Comparison of ENCODE assay signal across 8 cellular contexts in the genomic region with DNA sequence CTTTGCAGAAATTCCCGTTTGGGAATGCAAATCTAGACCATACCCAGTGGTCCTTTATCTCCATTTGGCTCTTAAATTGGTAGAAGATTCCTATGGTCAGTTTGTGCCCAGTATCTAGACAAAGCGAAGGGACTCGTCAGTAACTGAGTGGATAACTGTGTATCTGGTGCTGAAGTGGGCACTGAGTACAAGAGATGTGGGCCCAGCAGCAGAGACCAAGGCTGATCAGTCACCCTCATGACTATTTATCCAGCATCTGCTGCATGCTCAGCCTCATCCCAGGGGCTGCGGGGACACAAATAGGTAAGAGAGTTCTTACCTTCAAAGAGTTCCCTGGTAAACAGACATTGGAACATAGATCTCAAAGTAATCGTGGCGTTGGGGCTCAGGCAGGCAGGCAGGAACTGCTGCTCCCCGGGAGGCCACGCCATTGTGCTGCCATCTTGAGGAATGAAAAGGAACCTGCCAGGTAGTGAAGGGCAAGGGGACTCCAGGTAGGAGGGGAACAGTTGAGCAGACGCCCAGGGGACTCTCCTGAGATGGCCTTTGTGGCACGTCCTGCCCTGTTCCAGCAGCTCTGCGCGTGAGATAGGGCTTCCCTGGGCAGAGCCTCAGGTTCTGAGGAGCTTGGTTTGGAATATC. TPM values are rescaled to one million over a fixed set of nuclear protein-coding genes. Genes with fewer than 3 reads are reported as not detected.
DNase-seq lines count a peak whose midpoint lies in the region; ATAC-seq, FAIRE-seq and TF ChIP-seq lines count a peak whose summit lies in the region.

No MANE protein-coding gene starts in this region.

- intact Hi-C loops in K562 (cut with micrococcal nuclease): loop anchor here (10.0 kb wide), 1 partner anchor 169 kb away; no protein-coding TSS in a partner anchor

- H3K9me1 ChIP-seq in K562 (ENCODE audit: control insufficient read depth, insufficient read depth, low read length): no peaks in the 10 kb centered on the region

- no peak for TF ChIP-seq POLR2A in K562 (conservative IDR thresholded peaks at IDR 0.05)

- ATAC-seq in HG03342 (IDR thresholded peaks at IDR 0.05; ENCODE audit: unreplicated experiment) (peak; percentile 53), K562 (peak; percentile 90)

- TF ChIP-seq EP300 in K562 (IDR thresholded peaks at IDR 0.05; ENCODE audit: low read length): no peak

- no peaks in the 10 kb centered on the region for H3K27me3 ChIP-seq in BE2C
- H3K27me3 ChIP-seq in K562 (ENCODE audit: control insufficient read depth in 2 of 2, insufficient read depth in 2 of 2, low read length in 2 of 2): no peaks in the 10 kb centered on the region

- WGBS in K562 (ENCODE audit: insufficient coverage, low coverage, missing lambda C conversion rate): 47% methylated on average over 11 of the region's 12 CpGs

- BruUV-seq in K562 (replicated peaks; lab: Mats Ljungman, UMichigan): no TSS peak

- CTCF ChIA-PET in K562 (lab: Yijun Ruan, JAX; ENCODE audit: low intra/inter-chr PET ratio): interaction anchor here (0.8 to 1.1 kb wide), 2 partner anchors 77 to 172 kb away, joined by 3 to 4 read pairs; a partner anchor contains a TSS

- H3K9me3 Mint-ChIP-seq in T-helper 2 cell treated with Interferon-gamma antibody and Interleukin-4, amounts not matched to agents 5 μg/mL and 100 μg/mL, for 36 hours: no peaks in the 10 kb centered on the region

- no peaks in the 10 kb centered on the region for H3K27me3 Mint-ChIP-seq in T-helper 2 cell treated with Interferon-gamma antibody and Interleukin-4, amounts not matched to agents 5 μg/mL and 100 μg/mL, for 36 hours (ENCODE audit: low read depth)

- H3K27ac ChIP-seq in K562 (ENCODE audit: extremely low read depth, low read depth, low read length): no peak overlapping the region

- H3K27ac Mint-ChIP-seq in T-helper 2 cell treated with Interferon-gamma antibody and Interleukin-4, amounts not matched to agents 5 μg/mL and 100 μg/mL, for 36 hours: peak overlapping the region; percentile 4

- TF ChIP-seq CTCF in BE2C (IDR thresholded peaks at IDR 0.05; ENCODE audit: low read depth, low read length) (peak; percentile 53), K562 (IDR thresholded peaks at IDR 0.05 in 2 of 3, conservative IDR thresholded peaks at IDR 0.05 in 1 of 3; ENCODE audit: insufficient read depth in 2 of 3, low read depth in 1 of 3, low read length in 3 of 3) (peak; percentile 57 to 68 (median 62))

- DNase-seq in BE2C: peak; percentile 33
- peak; percentile 48 for DNase-seq in T-helper 2 cell treated with Interferon-gamma antibody and Interleukin-4, amounts not matched to agents 5 μg/mL and 100 μg/mL, for 36 hours (ENCODE audit: low spot score)
- DNase-seq in K562 (ENCODE audit: extremely low read depth in 1 of 4, low spot score in 3 of 4): peak; percentile 30 to 65 (median 44)
- peak; percentile 81 for DNase-seq in left kidney (ENCODE audit: low read depth, low spot score)
- DNase-seq in stimulated activated CD8-positive, alpha-beta memory T cell treated with anti-CD3 and anti-CD28 coated beads, Interleukin-15, amount 100 ng/mL, for 1 hour (ENCODE audit: low read depth): peak; percentile 53
- no peak for DNase-seq in NCI-H187 (lab: John Stamatoyannopoulos, UW)
- no peak for DNase-seq in amniotic stem cell (lab: John Stamatoyannopoulos, UW)

- H3K36me3 ChIP-seq in BE2C (no peaks in the 10 kb centered on the region), K562 (ENCODE audit: control insufficient read depth, insufficient read depth, low read length) (peaks cover 13% of the 10 kb centered on the region; the same call in 1 of the 3 replicates)

- FAIRE-seq in K562 (lab: Jason Lieb, UNC): no peak

- H3K9me3 ChIP-seq in BE2C (no peaks in the 10 kb centered on the region), K562 (replicated peaks; ENCODE audit: control insufficient read depth, insufficient read depth, low read depth, low read length) (no peaks in the 10 kb centered on the region; the same call in 1 of the 2 replicates)

- no peaks in the 10 kb centered on the region for H3K79me2 ChIP-seq in K562 (ENCODE audit: control insufficient read depth, insufficient read depth, low read length)

- no peaks in the 10 kb centered on the region for H4K20me1 ChIP-seq in K562 (replicated peaks; ENCODE audit: control insufficient read depth, insufficient read depth, low read length)

- H3K4me1 ChIP-seq in BE2C (no peaks in the 10 kb centered on the region), K562 (replicated peaks in 1 of 2; ENCODE audit: control insufficient read depth in 2 of 2, insufficient read depth in 2 of 2, low read length in 2 of 2) (peaks cover 0 to 2% of the 10 kb centered on the region in 2 experiments; a peak in 1 of 5 replicates)

- peak; percentile 37 to 58 for TF ChIP-seq RAD21 in K562 (CRISPR knock-in tag; conservative IDR thresholded peaks at IDR 0.05 in 1 of 2, IDR thresholded peaks at IDR 0.05 in 1 of 2)

- peak overlapping the region; percentile 74; the same call in 1 of the 2 replicates for H2AFZ ChIP-seq in K562 (ENCODE audit: low read depth, low read length)

- in situ Hi-C loops in K562 (cut with MboI): no loop called here

- peaks cover 5% of the 10 kb centered on the region for H3K4me1 Mint-ChIP-seq in T-helper 2 cell treated with Interferon-gamma antibody and Interleukin-4, amounts not matched to agents 5 μg/mL and 100 μg/mL, for 36 hours (ENCODE audit: low read depth)

- peaks cover 13% of the 10 kb centered on the region for H3K36me3 Mint-ChIP-seq in T-helper 2 cell treated with Interferon-gamma antibody and Interleukin-4, amounts not matched to agents 5 μg/mL and 100 μg/mL, for 36 hours (ENCODE audit: low read depth)

- no peak overlapping the region for H3K4me3 Mint-ChIP-seq in T-helper 2 cell treated with Interferon-gamma antibody and Interleukin-4, amounts not matched to agents 5 μg/mL and 100 μg/mL, for 36 hours

- H3K4me2 ChIP-seq in K562 (ENCODE audit: insufficient read depth, low read length): no peak overlapping the region

- H3K4me3 ChIP-seq in BE2C (ENCODE audit: low read depth, low read length) (no peak overlapping the region), K562 (no peak overlapping the region)

- POLR2A ChIA-PET in K562 (lab: Yijun Ruan, JAX): no interaction called here

- peak overlapping the region in 1 of 2 experiments; percentile 42; a peak in 1 of 4 replicates for H3K9ac ChIP-seq in K562 (ENCODE audit: insufficient read depth in 1 of 2, low read depth in 2 of 2, low read length in 2 of 2)

TF ChIP-seq in K562, 482 proteins besides CTCF, POLR2A, EP300 and RAD21 (continues in another document):
- peak; percentile 43; the same call in 1 of the 2 replicates for TF ChIP-seq SMC3 (conservative IDR thresholded peaks at IDR 0.05; ENCODE audit: insufficient read depth, low read depth, low read length)
- TF ChIP-seq, protein P1, sequence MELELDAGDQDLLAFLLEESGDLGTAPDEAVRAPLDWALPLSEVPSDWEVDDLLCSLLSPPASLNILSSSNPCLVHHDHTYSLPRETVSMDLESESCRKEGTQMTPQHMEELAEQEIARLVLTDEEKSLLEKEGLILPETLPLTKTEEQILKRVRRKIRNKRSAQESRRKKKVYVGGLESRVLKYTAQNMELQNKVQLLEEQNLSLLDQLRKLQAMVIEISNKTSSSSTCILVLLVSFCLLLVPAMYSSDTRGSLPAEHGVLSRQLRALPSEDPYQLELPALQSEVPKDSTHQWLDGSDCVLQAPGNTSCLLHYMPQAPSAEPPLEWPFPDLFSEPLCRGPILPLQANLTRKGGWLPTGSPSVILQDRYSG (tag; conservative IDR thresholded peaks at IDR 0.05; ENCODE audit: low read depth): no peak
- TF ChIP-seq ARID2 (IDR thresholded peaks at IDR 0.05): 0 out of 2 replicates have a peak, but pooled peaks have one; percentile 27
- no peak for TF ChIP-seq ZNF3 (CRISPR knock-in tag; IDR thresholded peaks at IDR 0.05)

RNA-seq across cellular contexts. Expression of a gene that starts 10.3 kb away (rescaled TPM):
- polyA plus RNA-seq in BE2C (2012; ENCODE audit: insufficient read depth, insufficient read length, low read depth): 3.3 TPM
- total RNA-seq in K562 (2011; cell fraction: chromatin; rRNA removed; ENCODE audit: low replicate concordance): 1.2 and 7.6 TPM in 2 replicates
- total RNA-seq in K562 (2011; cell fraction: nucleolus; rRNA removed): 10.3 and 10.8 TPM in 2 replicates
- total RNA-seq in K562 (2011; cell fraction: nucleoplasm; rRNA removed): 4.5 and 5.5 TPM in 2 replicates
- total RNA-seq in K562 (2014; rRNA removed) (9.1 and 10.2 TPM in 2 replicates), K562 (2014; rRNA removed; fragmentation: Illumina TruSeq; extraction: Trizol) (1.5 and 1.8 TPM in 2 replicates), K562 (2015; rRNA removed; fragmentation: Illumina TruSeq; extraction: Trizol) (3.4 and 4.0 TPM in 2 replicates), K562 (2021) (8.8 and 10.1 TPM in 2 replicates)
- polyA plus RNA-seq in K562 (2011; rRNA removed) (4.9 and 9.1 TPM in 2 replicates), K562 (2014; fragmentation: Illumina TruSeq; extraction: Trizol) (2.5 and 4.1 TPM in 2 replicates), K562 (2014; fragmentation: Nextera tagmentation; extraction: Ambion mirVana) (under 1 TPM; 0.24 to 0.43 TPM), K562 (2014; rRNA removed) (8.2 and 9.6 TPM in 2 replicates)
- 10.1 and 17.9 TPM in 2 replicates for polyA plus RNA-seq in K562 (2011; cell fraction: cytosol; rRNA removed)
- 15.2 and 18.1 TPM in 2 replicates for polyA plus RNA-seq in K562 (2011; cell fraction: nucleus; rRNA removed)
- 4.6 and 20.2 TPM in 2 replicates for polyA plus RNA-seq in K562 (2012)
- polyA minus RNA-seq in K562 (2011; rRNA and poly(A)+ RNA removed): 1.7 and 1.8 TPM in 2 replicates
- polyA minus RNA-seq in K562 (2011; cell fraction: cytosol; rRNA and poly(A)+ RNA removed): 3.1 and 5.4 TPM in 2 replicates
- 7.1 and 7.8 TPM in 2 replicates for polyA minus RNA-seq in K562 (2011; cell fraction: nucleus; rRNA and poly(A)+ RNA removed)

RNA-seq across cellular contexts. Expression of a gene that starts 32.4 kb away (rescaled TPM):
- polyA plus RNA-seq in BE2C (2012; ENCODE audit: insufficient read depth, insufficient read length, low read depth): 84.2 TPM
- total RNA-seq in K562 (2011; cell fraction: chromatin; rRNA removed; ENCODE audit: low replicate concordance): 119 and 128 TPM in 2 replicates
- total RNA-seq in K562 (2011; cell fraction: nucleolus; rRNA removed): 60.9 and 62.9 TPM in 2 replicates
- total RNA-seq in K562 (2011; cell fraction: nucleoplasm; rRNA removed): 64.4 and 74.3 TPM in 2 replicates
- total RNA-seq in K562 (2014; rRNA removed) (92.4 and 95.2 TPM in 2 replicates), K562 (2014; rRNA removed; fragmentation: Illumina TruSeq; extraction: Trizol) (167 and 182 TPM in 2 replicates), K562 (2015; rRNA removed; fragmentation: Illumina TruSeq; extraction: Trizol) (154 and 161 TPM in 2 replicates), K562 (2021) (119 and 128 TPM in 2 replicates)
- polyA plus RNA-seq in K562 (2011; rRNA removed) (160 and 179 TPM in 2 replicates), K562 (2014; fragmentation: Illumina TruSeq; extraction: Trizol) (162 and 170 TPM in 2 replicates), K562 (2014; fragmentation: Nextera tagmentation; extraction: Ambion mirVana) (100 to 1,000 TPM; 284 to 295 TPM), K562 (2014; rRNA removed) (118 and 126 TPM in 2 replicates)
- 93.6 and 114 TPM in 2 replicates for polyA plus RNA-seq in K562 (2011; cell fraction: cytosol; rRNA removed)
- 63.3 and 81.3 TPM in 2 replicates for polyA plus RNA-seq in K562 (2011; cell fraction: nucleus; rRNA removed)
- 103 and 124 TPM in 2 replicates for polyA plus RNA-seq in K562 (2012)
- 150 and 151 TPM in 2 replicates for polyA minus RNA-seq in K562 (2011; rRNA and poly(A)+ RNA removed)
- 68.0 and 87.3 TPM in 2 replicates for polyA minus RNA-seq in K562 (2011; cell fraction: cytosol; rRNA and poly(A)+ RNA removed)
- polyA minus RNA-seq in K562 (2011; cell fraction: nucleus; rRNA and poly(A)+ RNA removed): 29.8 and 42.8 TPM in 2 replicates

Comparison
In these comparisons a context has a peak if more than half of its experiments do, and no peak if none do; other contexts are left out.
1. DNase-seq: peak in BE2C (single experiment), T-helper 2 cell treated with Interferon-gamma antibody and Interleukin-4, amounts not matched to agents 5 μg/mL and 100 μg/mL, for 36 hours (single experiment), K562 (4 of 4), left kidney (single experiment) and stimulated activated CD8-positive, alpha-beta memory T cell treated with anti-CD3 and anti-CD28 coated beads, Interleukin-15, amount 100 ng/mL, for 1 hour (single experiment); none in NCI-H187 (0 of 2) and amniotic stem cell (single experiment).